20 cellular contexts compared by ENCODE assay signal in genomic region chr14:90088160-90088559, GRCh38. TPM values are rescaled to one million over a fixed set of nuclear protein-coding genes. Genes with fewer than 3 reads are reported as not detected.
"Had no signal": no experiment of that assay in that cellular context is flagged by ENCODE, and none has a peak within 500 bp of the region (broad histone marks: within the 10 kb centered on the region; RNA-seq: fewer than 3 reads in every experiment).

No MANE protein-coding gene starts in this region.

- H3K4me3 ChIP-seq: breast epithelium had no signal

- ATAC-seq: activated CD8-positive, alpha-beta memory T cell treated with anti-CD3 and anti-CD28 coated beads, Interleukin-2, amount 10 ng/mL, durations not matched to agents 7 days and 5 days had no signal

- H3K27me3 ChIP-seq: breast epithelium had no signal

- H3K36me3 ChIP-seq: breast epithelium had no signal

- H3K9me3 ChIP-seq: breast epithelium had no signal

- H3K27ac ChIP-seq: breast epithelium had no signal

- DNase-seq: activated B cell treated with CpG ODN at 0.5 μM for 24 hours; activated CD4-positive, alpha-beta T cell treated with anti-CD3 and anti-CD28 coated beads for 1 hour; activated CD4-positive, alpha-beta T cell treated with anti-CD3 and anti-CD28 coated beads, Interleukin-2, amount 10 ng/mL, durations not matched to agents 24 days and 14 days; activated CD4-positive, alpha-beta T cell treated with anti-CD3 and anti-CD28 coated beads, Interleukin-2, amount 50 U/mL, for 48 hours; activated CD8-positive, alpha-beta memory T cell treated with anti-CD3 and anti-CD28 coated beads, Interleukin-2, amount 10 ng/mL, durations not matched to agents 7 days and 5 days; activated effector memory CD4-positive, alpha-beta T cell treated with Interleukin-2 at 50 U/mL for 16 hours; activated naive CD4-positive, alpha-beta T cell; activated T-cell treated with anti-CD3 and anti-CD28 coated beads, Interleukin-2, amount 50 U/mL, for 24 hours; KG1; NCI-H1092 treated with DMSO at 0.1 percent for 48 hours; NCI-H1417 treated with DMSO at 0.1 percent for 48 hours; NCI-H1694; NCI-H2029 treated with DMSO at 0.1 percent for 48 hours; NCI-H345; NCI-H510A treated with DMSO at 0.1 percent for 48 hours; T-helper 17 cell; T-helper 9 cell had no signal

- H3K4me1 ChIP-seq: breast epithelium had no signal

RNA-seq across cellular contexts. Expression of gene KCNK13, which starts 26.4 kb away (rescaled TPM):
- total RNA-seq: activated B cell treated with CpG ODN at 0.5 μM for 24 hours; activated CD4-positive, alpha-beta T cell treated with anti-CD3 and anti-CD28 coated beads, Interleukin-2, amount 10 ng/mL, durations not matched to agents 24 days and 14 days; activated T-helper 1 cell treated with anti-CD3 and anti-CD28 coated beads, Interleukin-12 subunit alpha, Interleukin-12 subunit beta, Interleukin-2, Interleukin-4 antibody, amounts not matched to agents 30 ng/mL and 10 ng/mL and 1 ng/mL, durations not matched to agents 14 hours and 24 hours and 36 hours; LHCN-M2 had no signal
